Comparison of ENCODE assay signal across 1 cellular context in the genomic region with DNA sequence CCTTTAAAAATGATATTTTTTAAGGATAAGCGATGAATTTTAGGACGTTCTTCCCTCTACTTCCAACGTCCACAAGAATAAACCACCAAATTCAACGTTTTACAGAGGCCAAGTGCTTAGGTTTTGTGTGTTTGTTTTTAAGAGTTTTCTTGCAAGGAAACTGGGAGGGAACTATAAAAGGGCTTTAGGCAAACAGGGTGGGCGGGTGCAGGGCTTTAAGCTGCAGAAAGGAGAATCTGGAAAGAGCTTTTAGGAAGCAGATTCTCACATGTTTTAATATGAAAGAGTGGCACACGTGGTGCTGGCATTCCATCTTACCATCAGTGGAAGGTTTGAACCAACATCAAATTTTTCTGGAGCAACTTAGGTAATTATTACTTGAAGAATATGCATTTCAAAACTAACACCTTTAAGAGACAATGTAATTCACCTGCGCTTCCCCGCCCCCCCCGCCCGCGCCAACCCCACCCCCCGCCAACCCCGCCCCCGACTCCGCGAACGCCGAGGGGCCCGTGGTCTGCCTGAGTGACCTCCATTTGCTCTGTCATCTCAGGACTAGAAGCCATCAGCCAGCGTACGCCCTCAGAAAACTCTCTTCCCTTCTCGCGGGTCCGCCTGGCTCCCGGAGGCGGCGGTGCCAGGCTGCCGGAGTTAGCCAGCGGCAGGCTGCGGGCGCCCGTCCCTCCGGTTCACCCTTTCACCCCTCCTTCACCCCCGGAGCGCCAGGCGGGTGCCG.
TF ChIP-seq lines count a peak whose summit lies in the region.

No MANE protein-coding gene starts in this region.

TF ChIP-seq in WTC11, 78 proteins besides CTCF, POLR2A, EP300 and RAD21 (continued from another document):
- TF ChIP-seq, protein P1, sequence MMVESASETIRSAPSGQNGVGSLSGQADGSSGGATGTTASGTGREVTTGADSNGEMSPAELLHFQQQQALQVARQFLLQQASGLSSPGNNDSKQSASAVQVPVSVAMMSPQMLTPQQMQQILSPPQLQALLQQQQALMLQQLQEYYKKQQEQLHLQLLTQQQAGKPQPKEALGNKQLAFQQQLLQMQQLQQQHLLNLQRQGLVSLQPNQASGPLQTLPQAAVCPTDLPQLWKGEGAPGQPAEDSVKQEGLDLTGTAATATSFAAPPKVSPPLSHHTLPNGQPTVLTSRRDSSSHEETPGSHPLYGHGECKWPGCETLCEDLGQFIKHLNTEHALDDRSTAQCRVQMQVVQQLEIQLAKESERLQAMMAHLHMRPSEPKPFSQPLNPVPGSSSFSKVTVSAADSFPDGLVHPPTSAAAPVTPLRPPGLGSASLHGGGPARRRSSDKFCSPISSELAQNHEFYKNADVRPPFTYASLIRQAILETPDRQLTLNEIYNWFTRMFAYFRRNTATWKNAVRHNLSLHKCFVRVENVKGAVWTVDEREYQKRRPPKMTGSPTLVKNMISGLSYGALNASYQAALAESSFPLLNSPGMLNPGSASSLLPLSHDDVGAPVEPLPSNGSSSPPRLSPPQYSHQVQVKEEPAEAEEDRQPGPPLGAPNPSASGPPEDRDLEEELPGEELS (CRISPR knock-in tag; IDR thresholded peaks at IDR 0.05): no peak
